Comparison of ENCODE assay signal across 19 cellular contexts in genomic region chr10:5458949-5459747, GRCh38. TPM values are rescaled to one million over a fixed set of nuclear protein-coding genes. Genes with fewer than 3 reads are reported as not detected.
A peak's percentile ranks its signal among the peaks of the same experiment; 100 is the strongest.
DNase-seq lines count a peak whose midpoint lies in the region; ATAC-seq and TF ChIP-seq lines count a peak whose summit lies in the region.
"Had no signal": no experiment of that assay in that cellular context is flagged by ENCODE, and none has a peak within 500 bp of the region (broad histone marks: within the 10 kb centered on the region; RNA-seq: fewer than 3 reads in every experiment).

No MANE protein-coding gene starts in this region.

- peaks cover 24% of the 10 kb centered on the region for H3K79me2 ChIP-seq in smooth muscle cell (ENCODE audit: low read depth)

- TF ChIP-seq CTCF in VCaP (conservative IDR thresholded peaks at IDR 0.05) (no peak), smooth muscle cell (IDR thresholded peaks at IDR 0.05; ENCODE audit: borderline replicate concordance, insufficient read depth, poor library complexity, severe bottlenecking) (no peak)

- H3K27ac ChIP-seq in VCaP: peak overlapping the region; percentile 22; the same call in 1 of the 2 replicates
- H3K27ac ChIP-seq in smooth muscle cell (ENCODE audit: low read depth): peak overlapping the region; percentile 23
- H3K27ac ChIP-seq: A549, C4-2B had no signal

- 92% methylated on average over 8 of the region's 8 CpGs for WGBS in smooth muscle cell (ENCODE audit: low lambda C conversion rate)

- no peak overlapping the region for H2AFZ ChIP-seq in smooth muscle cell (ENCODE audit: low read depth)

- DNase-seq in OCI-M1 (lab: John Stamatoyannopoulos, UW) (peak; percentile 50), erythroblast (lab: John Stamatoyannopoulos, UW) (no peak), smooth muscle cell (lab: John Stamatoyannopoulos, UW; ENCODE audit: unreplicated experiment) (no peak), SKM-1 treated with dmso at 0.1 percent for 144 hours (lab: John Stamatoyannopoulos, UW; ENCODE audit: unreplicated experiment) (no peak), NCI-H1092 treated with DMSO at 0.1 percent for 48 hours (lab: John Stamatoyannopoulos, UW) (no peak), Right ventricle myocardium inferior (ENCODE audit: missing footprints) (no peak)
- DNase-seq: AML-193; Caco-2; CD4-positive, alpha-beta T cell; GF-D8; GOT3; H7; HFFc6 had no signal

- peaks cover 73% of the 10 kb centered on the region for H3F3A ChIP-seq in smooth muscle cell (ENCODE audit: low read depth)

- TF ChIP-seq POLR2A in erythroblast (IDR thresholded peaks at IDR 0.05; ENCODE audit: low read length): peak; percentile 1

- H3K4me3 ChIP-seq in smooth muscle cell: no peak overlapping the region
- H3K4me3 ChIP-seq: A549 had no signal

- peaks cover 29% of the 10 kb centered on the region for H3K36me3 ChIP-seq in smooth muscle cell (ENCODE audit: low read depth)

- peaks cover 45% of the 10 kb centered on the region for H4K20me1 ChIP-seq in smooth muscle cell (ENCODE audit: low read depth)

- no peaks in the 10 kb centered on the region for H3K9me3 ChIP-seq in smooth muscle cell (replicated peaks; ENCODE audit: low read depth)
- H3K9me3 ChIP-seq: A549, Caco-2 had no signal

- no peak for ATAC-seq in Right ventricle myocardium inferior
- ATAC-seq: A549, HCT116 had no signal

- H3K4me1 ChIP-seq in smooth muscle cell (ENCODE audit: low read depth): peaks cover 12% of the 10 kb centered on the region
- H3K4me1 ChIP-seq: A549 had no signal

- no peak overlapping the region for H3K4me2 ChIP-seq in smooth muscle cell
- H3K4me2 ChIP-seq: A549 had no signal

- H3K9ac ChIP-seq in smooth muscle cell (ENCODE audit: low read depth): no peak overlapping the region

- H3K27me3 ChIP-seq in smooth muscle cell (ENCODE audit: low read depth): no peaks in the 10 kb centered on the region

- intact Hi-C loops in Right ventricle myocardium inferior (cut with DNase I): no loop called here

RNA-seq across cellular contexts. Expression of gene CALML5, which starts 40.2 kb away (rescaled TPM):
- 15.1 and 24.3 TPM in 2 replicates for total RNA-seq in smooth muscle cell
- polyA plus RNA-seq in smooth muscle cell: 16.5 and 18.1 TPM in 2 replicates
- not detected for total RNA-seq in Right ventricle myocardium inferior
- total RNA-seq: Caco-2; CD4-positive, alpha-beta T cell; H7; HFFc6 had no signal
- polyA plus RNA-seq: A549, BJ, IgD-negative memory B cell had no signal

RNA-seq across cellular contexts. Expression of gene NET1, which starts 46.8 kb away (rescaled TPM):
- total RNA-seq in smooth muscle cell (123 and 131 TPM in 2 replicates), Right ventricle myocardium inferior (16.2 TPM)
- polyA plus RNA-seq in smooth muscle cell: 49.5 and 83.1 TPM in 2 replicates

RNA-seq across cellular contexts. Expression of gene TUBAL3, which starts 54.5 kb away (rescaled TPM):
- total RNA-seq in smooth muscle cell: not detected in 2 replicates
- not detected in 2 replicates for polyA plus RNA-seq in smooth muscle cell
- total RNA-seq in Right ventricle myocardium inferior: not detected
- total RNA-seq: CD4-positive, alpha-beta T cell; H7; HFFc6 had no signal
- polyA plus RNA-seq: BJ, IgD-negative memory B cell had no signal

Comparison
In these comparisons a context has a peak if more than half of its experiments do, and no peak if none do; other contexts are left out.
1. RNA of gene CALML5, which starts 40.2 kb away (total RNA-seq): 15.1 to 24.3 TPM in smooth muscle cell; not detected in Right ventricle myocardium inferior (single experiment); every median in the first group is over 10 times any median in the second.